ENCODE assay signal across 10 cellular contexts in the genomic region with DNA sequence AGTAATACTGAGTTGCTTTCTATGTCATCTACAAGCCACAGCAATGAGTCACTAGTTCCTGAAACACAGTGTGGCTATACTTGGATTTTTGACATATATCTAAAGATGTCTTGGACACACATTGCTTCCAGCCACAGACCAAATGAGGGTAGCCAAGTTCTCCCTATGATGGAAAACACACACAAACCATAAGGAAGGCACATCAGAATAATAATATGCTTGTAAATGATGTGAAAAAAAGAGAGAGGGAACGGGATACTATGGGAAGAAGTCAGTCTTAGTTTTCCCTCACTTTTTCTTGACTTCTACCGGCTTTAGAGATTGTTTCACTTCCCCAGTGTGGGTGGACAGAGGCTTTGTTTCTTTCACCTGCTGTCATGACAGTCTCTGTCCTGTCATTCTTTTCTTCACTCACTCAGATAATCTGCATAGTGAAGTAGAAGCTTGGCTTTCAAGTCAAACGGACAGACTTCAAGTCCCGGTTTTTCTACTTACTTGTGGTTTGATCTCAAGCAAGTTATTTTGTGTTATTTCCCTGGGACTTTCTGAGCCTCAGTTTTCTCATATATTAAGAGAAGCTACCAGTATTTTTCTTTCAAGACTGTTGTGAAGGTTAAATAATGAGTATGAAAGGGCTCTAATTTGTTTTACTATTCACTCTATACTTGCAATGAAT.
DNase-seq lines count a peak whose midpoint lies in the region; ATAC-seq and TF ChIP-seq lines count a peak whose summit lies in the region.
"Had no signal": no experiment of that assay in that cellular context is flagged by ENCODE, and none has a peak within 500 bp of the region (broad histone marks: within the 10 kb centered on the region; RNA-seq: fewer than 3 reads in every experiment).

No MANE protein-coding gene starts in this region.

- no peaks in the 10 kb centered on the region for H3K4me1 ChIP-seq in tibial artery

- no peaks in the 10 kb centered on the region for H3K36me3 ChIP-seq in tibial artery

- intact Hi-C loops in tibial artery (cut with DNase I; ENCODE audit: low total_unique reads): no loop called here

- H3K27me3 ChIP-seq in tibial artery: no peaks in the 10 kb centered on the region

- TF ChIP-seq CTCF in tibial artery (IDR thresholded peaks at IDR 0.05): no peak

- DNase-seq in CD1c-positive myeloid dendritic cell (ENCODE audit: extremely low spot score): peak; percentile 30
- peak; percentile 4 for DNase-seq in RKO (ENCODE audit: low spot score)
- DNase-seq in effector CD4-positive, alpha-beta T cell: no peak
- DNase-seq in NCI-H446 (lab: John Stamatoyannopoulos, UW): no peak
- DNase-seq in activated CD8-positive, alpha-beta memory T cell treated with anti-CD3 and anti-CD28 coated beads, Interleukin-2, amount 50 U/mL, for 48 hours: no peak
- no peak for DNase-seq in tibial artery
- DNase-seq: glutamatergic neuron, right cardiac atrium had no signal

- H3K9me3 ChIP-seq in tibial artery: no peaks in the 10 kb centered on the region

- H3K4me3 ChIP-seq in tibial artery: no peak overlapping the region

- H3K27ac ChIP-seq in tibial artery: no peak overlapping the region

- ATAC-seq in GM19023 (IDR thresholded peaks at IDR 0.05; ENCODE audit: unreplicated experiment) (peak; percentile 99), HG02943 (IDR thresholded peaks at IDR 0.05; ENCODE audit: low read depth, unreplicated experiment) (peak; percentile 97)
- ATAC-seq: right cardiac atrium had no signal

Comparison
In these comparisons a context has a peak if more than half of its experiments do, and no peak if none do; other contexts are left out.
1. DNase-seq: peak in CD1c-positive myeloid dendritic cell (single experiment) and RKO (single experiment); none in effector CD4-positive, alpha-beta T cell (single experiment), NCI-H446 (0 of 2), activated CD8-positive, alpha-beta memory T cell treated with anti-CD3 and anti-CD28 coated beads, Interleukin-2, amount 50 U/mL, for 48 hours (single experiment) and tibial artery (0 of 2).